Comparison of ENCODE assay signal across 8 cellular contexts in the genomic region with DNA sequence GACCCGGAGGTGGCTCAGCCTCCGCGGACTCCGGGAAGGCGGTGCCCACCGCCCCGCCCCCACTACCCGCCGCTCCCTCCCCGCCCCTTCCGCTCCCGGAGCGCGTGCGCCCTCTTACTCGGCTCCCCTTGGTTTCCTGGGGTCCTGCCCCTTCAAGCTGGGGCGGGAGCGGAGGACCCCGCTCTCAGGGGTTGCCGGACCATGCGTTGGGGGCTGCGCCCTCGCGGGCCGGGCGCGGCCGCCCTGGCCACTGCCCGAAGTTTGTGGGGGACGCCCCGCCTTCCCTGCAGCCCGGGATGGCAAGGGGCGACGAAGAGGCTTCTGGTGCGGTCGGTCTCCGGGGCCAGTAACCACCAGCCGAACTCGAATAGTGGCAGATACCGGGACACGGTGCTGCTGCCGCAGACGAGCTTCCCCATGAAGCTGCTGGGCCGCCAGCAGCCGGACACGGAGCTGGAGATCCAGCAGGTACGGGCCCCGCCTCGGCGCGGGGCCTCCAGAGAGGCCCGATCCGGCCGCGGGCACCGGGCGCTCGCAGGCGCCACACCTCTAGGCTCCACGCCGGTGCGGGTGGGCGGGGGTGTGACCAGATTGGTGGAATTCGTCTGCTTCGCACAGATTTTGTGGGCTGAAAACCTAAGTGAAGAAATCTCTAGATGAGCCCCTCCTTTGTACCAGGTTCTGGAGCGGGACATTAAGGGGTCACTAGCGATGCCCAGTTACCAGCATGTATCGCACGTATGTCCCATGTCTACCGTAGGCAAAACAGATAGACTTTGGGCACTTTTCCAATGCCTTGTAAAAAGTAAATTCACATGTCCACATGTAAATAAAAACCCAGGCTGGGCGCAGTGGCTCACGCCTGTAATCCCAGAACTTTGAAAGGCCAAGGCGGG. TPM values are rescaled to one million over a fixed set of nuclear protein-coding genes. Genes with fewer than 3 reads are reported as not detected.
DNase-seq lines count a peak whose midpoint lies in the region; ATAC-seq and TF ChIP-seq lines count a peak whose summit lies in the region.

TSS of gene IARS2 (plus strand) at position 117 of the 896 bp plus-strand sequence. CDS start at position 202, 85 bp downstream.

- peak within 1 kb of the TSS; percentile 50 for H3K27ac Mint-ChIP-seq in activated T-helper 17 cell treated with anti-CD3 and anti-CD28 coated beads, Interleukin-2, amount 50 U/mL, for 72 hours
- no peak within 1 kb of the TSS for H3K27ac Mint-ChIP-seq in nephron progenitor cell
- peak within 1 kb of the TSS; percentile 26 for H3K27ac Mint-ChIP-seq in stimulated activated naive CD8-positive, alpha-beta T cell treated with anti-CD3 and anti-CD28 coated beads, Interleukin-15, Interleukin-2, amounts not matched to agents 100 ng/mL and 50 ng/mL, for 24 hours

- DNase-seq in DMS114 treated with DMSO at 0.1 percent for 48 hours (lab: John Stamatoyannopoulos, UW; ENCODE audit: unreplicated experiment), result peak; percentile 74
- DNase-seq in HuH-7 (ENCODE audit: low spot score), result peak; percentile 93
- DNase-seq in RKO (ENCODE audit: low spot score), result peak; percentile 87
- DNase-seq in fibroblast of pulmonary artery (ENCODE audit: low read depth), result peak; percentile 84
- peak; percentile 92 for DNase-seq in nephron progenitor cell

- TF ChIP-seq CTCF in fibroblast of pulmonary artery (IDR thresholded peaks at IDR 0.05; ENCODE audit: low read length, missing control alignments) (no peak), nephron progenitor cell (IDR thresholded peaks at IDR 0.05) (no peak)

- H3K4me3 ChIP-seq in fibroblast of pulmonary artery (replicated peaks; ENCODE audit: low read depth, low read length), result peak within 1 kb of the TSS; percentile 86

- peak within 1 kb of the TSS; percentile 72 for H3K4me3 Mint-ChIP-seq in activated T-helper 17 cell treated with anti-CD3 and anti-CD28 coated beads, Interleukin-2, amount 50 U/mL, for 72 hours
- peak within 1 kb of the TSS; percentile 75 for H3K4me3 Mint-ChIP-seq in nephron progenitor cell
- H3K4me3 Mint-ChIP-seq in stimulated activated naive CD8-positive, alpha-beta T cell treated with anti-CD3 and anti-CD28 coated beads, Interleukin-15, Interleukin-2, amounts not matched to agents 100 ng/mL and 50 ng/mL, for 24 hours, result peak within 1 kb of the TSS; percentile 81

- ATAC-seq in GM21447 (IDR thresholded peaks at IDR 0.05; ENCODE audit: unreplicated experiment), result peak; percentile 49
- ATAC-seq in activated T-helper 17 cell treated with anti-CD3 and anti-CD28 coated beads, Interleukin-2, amount 50 U/mL, for 72 hours (replicated peaks), result peak; percentile 80

- H3K9me3 Mint-ChIP-seq in activated T-helper 17 cell treated with anti-CD3 and anti-CD28 coated beads, Interleukin-2, amount 50 U/mL, for 72 hours, result no peaks in the 10 kb centered on the region
- no peaks in the 10 kb centered on the region for H3K9me3 Mint-ChIP-seq in nephron progenitor cell
- H3K9me3 Mint-ChIP-seq in stimulated activated naive CD8-positive, alpha-beta T cell treated with anti-CD3 and anti-CD28 coated beads, Interleukin-15, Interleukin-2, amounts not matched to agents 100 ng/mL and 50 ng/mL, for 24 hours, result no peaks in the 10 kb centered on the region

- H3K36me3 Mint-ChIP-seq in activated T-helper 17 cell treated with anti-CD3 and anti-CD28 coated beads, Interleukin-2, amount 50 U/mL, for 72 hours (ENCODE audit: low read depth), result peaks cover 40% of the 10 kb centered on the region
- peaks cover 31% of the 10 kb centered on the region for H3K36me3 Mint-ChIP-seq in nephron progenitor cell (ENCODE audit: low read depth)
- peaks cover 32% of the 10 kb centered on the region for H3K36me3 Mint-ChIP-seq in stimulated activated naive CD8-positive, alpha-beta T cell treated with anti-CD3 and anti-CD28 coated beads, Interleukin-15, Interleukin-2, amounts not matched to agents 100 ng/mL and 50 ng/mL, for 24 hours (ENCODE audit: low read depth)

- H3K4me1 Mint-ChIP-seq in activated T-helper 17 cell treated with anti-CD3 and anti-CD28 coated beads, Interleukin-2, amount 50 U/mL, for 72 hours, result peaks cover 9% of the 10 kb centered on the region
- H3K4me1 Mint-ChIP-seq in nephron progenitor cell, result peaks cover 25% of the 10 kb centered on the region
- H3K4me1 Mint-ChIP-seq in stimulated activated naive CD8-positive, alpha-beta T cell treated with anti-CD3 and anti-CD28 coated beads, Interleukin-15, Interleukin-2, amounts not matched to agents 100 ng/mL and 50 ng/mL, for 24 hours (ENCODE audit: low read depth), result peaks cover 38% of the 10 kb centered on the region

- no peaks in the 10 kb centered on the region for H3K27me3 Mint-ChIP-seq in activated T-helper 17 cell treated with anti-CD3 and anti-CD28 coated beads, Interleukin-2, amount 50 U/mL, for 72 hours
- peaks cover 6% of the 10 kb centered on the region for H3K27me3 Mint-ChIP-seq in nephron progenitor cell (ENCODE audit: low read depth, poor library complexity)
- no peaks in the 10 kb centered on the region for H3K27me3 Mint-ChIP-seq in stimulated activated naive CD8-positive, alpha-beta T cell treated with anti-CD3 and anti-CD28 coated beads, Interleukin-15, Interleukin-2, amounts not matched to agents 100 ng/mL and 50 ng/mL, for 24 hours

RNA-seq across cellular contexts. Expression of gene IARS2, which starts in this region (rescaled TPM):
- total RNA-seq in activated T-helper 17 cell treated with anti-CD3 and anti-CD28 coated beads, Interleukin-2, amount 50 U/mL, for 72 hours, result 10 to 100 TPM; 56.0 to 83.6 TPM

Comparison
In these comparisons a context has a peak if more than half of its experiments do, and no peak if none do; other contexts are left out.
1. Peak in every context shown above with its lines: DNase-seq, ATAC-seq and H3K4me3 ChIP-seq.